ENCODE assay signal across 31 cellular contexts in genomic region chr12:92010368-92010767, GRCh38.
DNase-seq lines count a peak whose midpoint lies in the region; ATAC-seq, FAIRE-seq and TF ChIP-seq lines count a peak whose summit lies in the region.
"Had no signal": no experiment of that assay in that cellular context is flagged by ENCODE, and none has a peak within 500 bp of the region (broad histone marks: within the 10 kb centered on the region; RNA-seq: fewer than 3 reads in every experiment).

No MANE protein-coding gene starts in this region.

- H3K4me3 Mint-ChIP-seq in activated T-cell treated with anti-CD3 and anti-CD28 coated beads, Interleukin-2, amount 50 U/mL, for 72 hours = peak overlapping the region in 1 of 2 donors; percentile 46
- no peak overlapping the region for H3K4me3 Mint-ChIP-seq in progenitor cell of endocrine pancreas (ENCODE audit: low read depth)
- H3K4me3 Mint-ChIP-seq: neural crest cell had no signal

- H3K27ac Mint-ChIP-seq in activated T-cell treated with anti-CD3 and anti-CD28 coated beads, Interleukin-2, amount 50 U/mL, for 72 hours = peak overlapping the region; percentile 8
- peak overlapping the region; percentile 63 for H3K27ac Mint-ChIP-seq in progenitor cell of endocrine pancreas
- H3K27ac Mint-ChIP-seq: T-helper 1 cell treated with Interleukin-12 subunit alpha and Interleukin-12 subunit beta and Interleukin-4 antibody, amounts not matched to agents 30 μg/mL and 1 μg/mL, for 36 hours had no signal

- no peaks in the 10 kb centered on the region for H3K27me3 ChIP-seq in hepatocyte
- H3K27me3 ChIP-seq: sigmoid colon, SJSA1, testis, uterus had no signal

- TF ChIP-seq CTCF in hepatocyte (IDR thresholded peaks at IDR 0.05; ENCODE audit: poor library complexity) (no peak), progenitor cell of endocrine pancreas (IDR thresholded peaks at IDR 0.05; ENCODE audit: unreplicated experiment) (no peak)

- H3K4me2 ChIP-seq in hepatocyte = no peak overlapping the region

- H3K4me1 Mint-ChIP-seq in activated T-cell treated with anti-CD3 and anti-CD28 coated beads, Interleukin-2, amount 50 U/mL, for 72 hours (ENCODE audit: low read depth) = peaks cover 27% of the 10 kb centered on the region
- peaks cover 27% of the 10 kb centered on the region for H3K4me1 Mint-ChIP-seq in progenitor cell of endocrine pancreas (ENCODE audit: low read depth)

- H3K4me1 ChIP-seq in hepatocyte (ENCODE audit: insufficient read depth) = no peaks in the 10 kb centered on the region
- H3K4me1 ChIP-seq: Caco-2, sigmoid colon, SJSA1, uterus had no signal

- no peaks in the 10 kb centered on the region for H3K27me3 Mint-ChIP-seq in activated T-cell treated with anti-CD3 and anti-CD28 coated beads, Interleukin-2, amount 50 U/mL, for 72 hours (ENCODE audit: low read depth)
- H3K27me3 Mint-ChIP-seq in progenitor cell of endocrine pancreas = no peaks in the 10 kb centered on the region
- H3K27me3 Mint-ChIP-seq: effector memory CD8-positive, alpha-beta T cell had no signal

- no peaks in the 10 kb centered on the region for H4K20me1 ChIP-seq in hepatocyte (ENCODE audit: insufficient read depth, poor library complexity, severe bottlenecking)

- H3K9me3 ChIP-seq in hepatocyte (ENCODE audit: low read depth) = no peaks in the 10 kb centered on the region
- H3K9me3 ChIP-seq: Caco-2, sigmoid colon, SJSA1, testis, uterus had no signal

- no peak for ATAC-seq in activated T-cell treated with anti-CD3 and anti-CD28 coated beads, Interleukin-2, amount 50 U/mL, for 72 hours (replicated peaks in 1 of 2)
- ATAC-seq in GM21528 (IDR thresholded peaks at IDR 0.05; ENCODE audit: low FRiP score, unreplicated experiment) (no peak), GM19455 (IDR thresholded peaks at IDR 0.05; ENCODE audit: unreplicated experiment) (no peak)
- ATAC-seq: effector memory CD8-positive, alpha-beta T cell; HCT116 had no signal

- WGBS in hepatocyte (ENCODE audit: low lambda C conversion rate, missing lambda C conversion rate) = 70% methylated on average over 2 of the region's 2 CpGs

- peaks cover 3% of the 10 kb centered on the region in 2 donors for H3K9me3 Mint-ChIP-seq in activated T-cell treated with anti-CD3 and anti-CD28 coated beads, Interleukin-2, amount 50 U/mL, for 72 hours
- peaks cover 3% of the 10 kb centered on the region for H3K9me3 Mint-ChIP-seq in progenitor cell of endocrine pancreas (ENCODE audit: low read depth)
- H3K9me3 Mint-ChIP-seq: effector memory CD8-positive, alpha-beta T cell; neural crest cell had no signal

- H2AFZ ChIP-seq in hepatocyte = no peak overlapping the region

- peaks cover 0 to 11% of the 10 kb centered on the region in 2 donors for H3K36me3 Mint-ChIP-seq in activated T-cell treated with anti-CD3 and anti-CD28 coated beads, Interleukin-2, amount 50 U/mL, for 72 hours (ENCODE audit: insufficient read depth in 2 of 2)
- peaks cover 1% of the 10 kb centered on the region for H3K36me3 Mint-ChIP-seq in progenitor cell of endocrine pancreas (ENCODE audit: insufficient read depth)

- no peak overlapping the region for H3K27ac ChIP-seq in hepatocyte
- H3K27ac ChIP-seq: sigmoid colon, SJSA1, testis, uterus had no signal

- no peaks in the 10 kb centered on the region for H3K79me2 ChIP-seq in hepatocyte

- no peak overlapping the region for H3K4me3 ChIP-seq in hepatocyte
- H3K4me3 ChIP-seq: lung, sigmoid colon, SJSA1, testis, uterus had no signal

- no peaks in the 10 kb centered on the region for H3K36me3 ChIP-seq in hepatocyte (replicated peaks; ENCODE audit: insufficient read depth, low read depth)
- H3K36me3 ChIP-seq: sigmoid colon, SJSA1, uterus had no signal

- peak; percentile 66 for FAIRE-seq in GM12892 (lab: Jason Lieb, UNC)
- FAIRE-seq: A204.1, HTR-8/SVneo, kidney had no signal

- no peak for DNase-seq in activated T-cell treated with anti-CD3 and anti-CD28 coated beads, Interleukin-2, amount 50 U/mL, for 72 hours
- DNase-seq in activated T-cell treated with anti-CD3 and anti-CD28 coated beads, Interleukin-2, amount 50 U/mL, for 1 hour = no peak
- DNase-seq in GM12892 (ENCODE audit: insufficient read length) (no peak), hepatocyte (ENCODE audit: low spot score) (peak; percentile 23), progenitor cell of endocrine pancreas (ENCODE audit: low spot score, unreplicated experiment) (no peak), inferior parietal cortex (ENCODE audit: extremely low spot score) (no peak)
- DNase-seq: activated CD4-positive, CD25-positive, alpha-beta regulatory T cell treated with anti-CD3 and anti-CD28 coated beads, Interleukin-2, amount 50 U/mL, for 72 hours; aorta; Caco-2; cortex of kidney; DMS79; effector memory CD8-positive, alpha-beta T cell; erythroblast; GDM1; kidney; NCI-H1436; NCI-H2107; NCI-H82; posterior cingulate gyrus; sigmoid colon; testis; uterus had no signal

- TF ChIP-seq POLR2A in GM12892 (IDR thresholded peaks at IDR 0.05; ENCODE audit: low read depth, low read length) = no peak

- no peaks in the 10 kb centered on the region for H3K9me2 ChIP-seq in hepatocyte (replicated peaks; ENCODE audit: insufficient read depth)
